8 cellular contexts compared by ENCODE assay signal in genomic region chr1:226001852-226002666, GRCh38. TPM values are rescaled to one million over a fixed set of nuclear protein-coding genes. Genes with fewer than 3 reads are reported as not detected.
DNase-seq lines count a peak whose midpoint lies in the region; ATAC-seq and TF ChIP-seq lines count a peak whose summit lies in the region.

No MANE protein-coding gene starts in this region.

- H2AFZ ChIP-seq in OCI-LY1 (ENCODE audit: low read length): peak overlapping the region; percentile 59; the same call in 1 of the 2 replicates

- DNase-seq in ELF-1 (ENCODE audit: low read depth, low spot score) (peak; percentile 30), activated T-helper 1 cell treated with Interleukin-2 at 50 U/mL for 16 hours (ENCODE audit: low read depth) (peak; percentile 18), foreskin melanocyte (peak; percentile 72), posterior vena cava (ENCODE audit: low spot score) (peak; percentile 87), NCI-H1048 (lab: John Stamatoyannopoulos, UW) (no peak), NCI-H226 (no peak)

- H3K4me1 ChIP-seq in OCI-LY1 (ENCODE audit: insufficient read depth, low read length, severe bottlenecking): peaks cover 51% of the 10 kb centered on the region

- H3K27ac ChIP-seq in OCI-LY1 (ENCODE audit: low read depth, low read length, poor library complexity, severe bottlenecking): peak overlapping the region; percentile 76

- 0 out of 2 replicates have a peak, but pooled peaks cover 3% of the 10 kb centered on the region for H4K20me1 ChIP-seq in OCI-LY1 (ENCODE audit: insufficient read depth, low read length)

- peak overlapping the region; percentile 43; the same call in 1 of the 2 replicates for H3K9ac ChIP-seq in OCI-LY1 (ENCODE audit: low read length)

- no peaks in the 10 kb centered on the region for H3K27me3 ChIP-seq in OCI-LY1 (ENCODE audit: insufficient read depth, low read length)

- peak; percentile 32 for ATAC-seq in HG02973 (IDR thresholded peaks at IDR 0.05; ENCODE audit: unreplicated experiment)

- TF ChIP-seq CTCF in OCI-LY1 (IDR thresholded peaks at IDR 0.05; ENCODE audit: low read length): no peak

- H3K36me3 ChIP-seq in OCI-LY1 (ENCODE audit: insufficient read depth, low read length): no peaks in the 10 kb centered on the region

- H3K79me2 ChIP-seq in OCI-LY1 (ENCODE audit: insufficient read depth, low read length): peaks cover 20% of the 10 kb centered on the region

- no peaks in the 10 kb centered on the region for H3K9me2 ChIP-seq in OCI-LY1 (ENCODE audit: low read depth, low read length)

- peak overlapping the region; percentile 63 for H3K4me2 ChIP-seq in OCI-LY1 (ENCODE audit: low read length)

- 0 out of 2 replicates have a peak, but pooled peaks cover 5% of the 10 kb centered on the region for H3F3A ChIP-seq in OCI-LY1 (ENCODE audit: insufficient read depth, low read length)

- intact Hi-C loops in posterior vena cava (cut with DNase I): no loop called here

- H3K4me3 ChIP-seq in OCI-LY1 (ENCODE audit: low read depth, low read length, poor library complexity, severe bottlenecking): peak overlapping the region; percentile 33

- H3K9me3 ChIP-seq in OCI-LY1 (ENCODE audit: low read length): no peaks in the 10 kb centered on the region

RNA-seq across cellular contexts. Expression of gene SDE2, which starts 2.9 kb away (rescaled TPM):
- total RNA-seq in posterior vena cava: 10 to 100 TPM; 17.9 to 18.0 TPM

Comparison
In these comparisons a context has a peak if more than half of its experiments do, and no peak if none do; other contexts are left out.
1. DNase-seq: peak in ELF-1 (single experiment), activated T-helper 1 cell treated with Interleukin-2 at 50 U/mL for 16 hours (single experiment), foreskin melanocyte (single experiment) and posterior vena cava (single experiment); none in NCI-H1048 (single experiment) and NCI-H226 (single experiment).